Comparison of ENCODE assay signal across 2 cellular contexts in the genomic region with DNA sequence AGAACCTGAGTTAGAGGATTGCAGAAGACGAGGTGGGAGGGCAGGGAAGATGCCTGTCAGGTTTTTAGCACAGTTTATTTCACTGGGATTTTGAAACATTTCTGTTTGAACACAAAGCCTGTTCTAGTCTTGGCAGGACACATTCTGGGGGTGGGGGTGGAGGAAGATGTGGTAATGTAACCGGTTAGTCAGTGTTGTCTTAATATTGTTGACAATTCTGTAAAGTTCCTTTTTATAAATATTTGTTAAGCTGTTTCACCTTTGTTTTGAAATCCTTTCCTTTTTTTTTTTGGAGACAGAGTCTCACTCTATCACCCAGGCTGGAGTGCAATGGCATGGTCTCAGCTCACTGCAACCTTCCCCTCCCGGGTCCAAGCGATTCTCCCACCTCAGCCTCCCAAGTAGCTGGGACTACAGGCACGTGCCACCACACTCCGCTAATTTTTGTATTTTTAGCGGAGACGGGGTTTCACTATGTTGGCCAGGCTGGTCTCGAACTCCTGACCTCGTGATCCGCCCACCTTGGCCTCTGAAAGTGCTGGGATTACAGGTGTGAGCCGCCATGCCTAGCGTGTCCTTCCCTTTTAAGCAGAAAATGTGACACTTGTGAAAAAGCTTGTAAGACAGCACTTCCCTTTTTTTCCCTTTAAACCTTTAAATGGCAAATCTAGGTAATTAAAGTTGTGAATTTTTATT.
TF ChIP-seq lines count a peak whose summit lies in the region.

No MANE protein-coding gene starts in this region.

TF ChIP-seq in K562, 482 proteins besides CTCF, POLR2A, EP300 and RAD21:
- TF ChIP-seq RBM15 (IDR thresholded peaks at IDR 0.05; ENCODE audit: insufficient read depth, low read length) (no peak), RB1 (IDR thresholded peaks at IDR 0.05; ENCODE audit: low read depth) (no peak), ZNF717 (CRISPR knock-in tag; IDR thresholded peaks at IDR 0.05) (no peak), CHD1 (IDR thresholded peaks at IDR 0.05; ENCODE audit: low read length) (no peak), ETS2 (tag; IDR thresholded peaks at IDR 0.05; ENCODE audit: borderline replicate concordance, poor library complexity, severe bottlenecking) (no peak), GABPB2 (CRISPR knock-in tag; conservative IDR thresholded peaks at IDR 0.05) (no peak), SPI1 (IDR thresholded peaks at IDR 0.05; ENCODE audit: borderline replicate concordance, low read depth, low read length) (peak; percentile 88), SNRNP70 (optimal IDR thresholded peaks at IDR 0.05; ENCODE audit: low read depth, low read length) (no peak), NCOR1 (IDR thresholded peaks at IDR 0.05) (no peak), FOXP1 (CRISPR knock-in tag; IDR thresholded peaks at IDR 0.05) (no peak)
- TF ChIP-seq, protein P1, sequence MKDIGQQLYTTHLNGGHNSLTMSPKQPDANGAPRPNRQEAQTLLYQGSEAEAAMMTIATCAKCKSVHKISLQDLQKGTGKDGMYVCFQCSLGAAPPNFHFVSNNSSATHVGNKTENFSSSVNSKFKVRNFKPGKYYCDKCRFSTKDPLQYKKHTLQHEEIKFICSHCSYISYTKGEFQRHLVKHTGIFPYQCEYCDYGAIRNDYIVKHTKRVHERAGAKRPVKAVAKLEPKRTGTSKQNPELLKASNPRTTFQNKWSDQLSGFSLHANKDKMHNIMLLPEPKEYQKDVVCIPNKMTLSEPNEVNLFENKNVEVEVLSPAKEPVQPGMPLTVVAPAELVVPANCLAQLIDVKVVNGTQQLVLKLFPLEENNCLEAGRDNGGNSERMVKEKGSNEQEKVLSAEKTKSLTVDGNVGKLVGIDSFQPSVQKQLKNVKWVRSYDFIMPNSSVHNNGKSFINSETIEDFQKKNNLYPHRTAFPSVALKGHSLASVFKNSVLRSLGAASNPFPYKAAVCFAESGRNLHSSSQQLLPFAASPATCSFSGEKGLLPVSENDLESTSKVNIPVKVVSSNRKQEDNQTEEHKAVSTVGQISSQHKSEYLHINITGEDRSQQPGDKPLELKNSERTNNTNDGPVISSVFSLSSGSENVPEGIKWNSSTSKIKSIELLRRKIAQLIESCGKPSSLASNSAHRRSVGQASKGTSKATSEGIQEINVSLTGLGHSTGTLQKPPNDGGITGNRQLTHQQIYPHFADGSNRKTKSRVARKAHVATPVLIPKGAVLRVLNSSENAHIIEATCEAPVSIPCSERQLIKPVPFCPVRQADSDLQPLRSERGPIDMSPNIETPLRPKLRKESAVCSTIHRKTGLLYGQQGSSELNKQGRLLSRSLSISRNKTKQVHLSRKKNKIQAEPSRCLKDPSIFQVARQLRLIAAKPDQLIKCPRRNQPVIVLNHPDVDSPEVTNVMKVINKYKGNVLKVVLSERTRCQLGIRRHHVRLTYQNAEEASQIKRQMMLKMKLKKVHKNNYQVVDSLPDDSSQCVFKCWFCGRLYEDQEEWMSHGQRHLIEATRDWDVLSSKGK (CRISPR knock-in tag; IDR thresholded peaks at IDR 0.05): no peak
- TF ChIP-seq, protein P2, sequence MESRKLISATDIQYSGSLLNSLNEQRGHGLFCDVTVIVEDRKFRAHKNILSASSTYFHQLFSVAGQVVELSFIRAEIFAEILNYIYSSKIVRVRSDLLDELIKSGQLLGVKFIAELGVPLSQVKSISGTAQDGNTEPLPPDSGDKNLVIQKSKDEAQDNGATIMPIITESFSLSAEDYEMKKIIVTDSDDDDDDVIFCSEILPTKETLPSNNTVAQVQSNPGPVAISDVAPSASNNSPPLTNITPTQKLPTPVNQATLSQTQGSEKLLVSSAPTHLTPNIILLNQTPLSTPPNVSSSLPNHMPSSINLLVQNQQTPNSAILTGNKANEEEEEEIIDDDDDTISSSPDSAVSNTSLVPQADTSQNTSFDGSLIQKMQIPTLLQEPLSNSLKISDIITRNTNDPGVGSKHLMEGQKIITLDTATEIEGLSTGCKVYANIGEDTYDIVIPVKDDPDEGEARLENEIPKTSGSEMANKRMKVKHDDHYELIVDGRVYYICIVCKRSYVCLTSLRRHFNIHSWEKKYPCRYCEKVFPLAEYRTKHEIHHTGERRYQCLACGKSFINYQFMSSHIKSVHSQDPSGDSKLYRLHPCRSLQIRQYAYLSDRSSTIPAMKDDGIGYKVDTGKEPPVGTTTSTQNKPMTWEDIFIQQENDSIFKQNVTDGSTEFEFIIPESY (CRISPR knock-in tag; IDR thresholded peaks at IDR 0.05): peak; percentile 80
- TF ChIP-seq, protein P3, sequence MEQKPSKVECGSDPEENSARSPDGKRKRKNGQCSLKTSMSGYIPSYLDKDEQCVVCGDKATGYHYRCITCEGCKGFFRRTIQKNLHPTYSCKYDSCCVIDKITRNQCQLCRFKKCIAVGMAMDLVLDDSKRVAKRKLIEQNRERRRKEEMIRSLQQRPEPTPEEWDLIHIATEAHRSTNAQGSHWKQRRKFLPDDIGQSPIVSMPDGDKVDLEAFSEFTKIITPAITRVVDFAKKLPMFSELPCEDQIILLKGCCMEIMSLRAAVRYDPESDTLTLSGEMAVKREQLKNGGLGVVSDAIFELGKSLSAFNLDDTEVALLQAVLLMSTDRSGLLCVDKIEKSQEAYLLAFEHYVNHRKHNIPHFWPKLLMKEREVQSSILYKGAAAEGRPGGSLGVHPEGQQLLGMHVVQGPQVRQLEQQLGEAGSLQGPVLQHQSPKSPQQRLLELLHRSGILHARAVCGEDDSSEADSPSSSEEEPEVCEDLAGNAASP (IDR thresholded peaks at IDR 0.05): no peak
- TF ChIP-seq, protein P4, sequence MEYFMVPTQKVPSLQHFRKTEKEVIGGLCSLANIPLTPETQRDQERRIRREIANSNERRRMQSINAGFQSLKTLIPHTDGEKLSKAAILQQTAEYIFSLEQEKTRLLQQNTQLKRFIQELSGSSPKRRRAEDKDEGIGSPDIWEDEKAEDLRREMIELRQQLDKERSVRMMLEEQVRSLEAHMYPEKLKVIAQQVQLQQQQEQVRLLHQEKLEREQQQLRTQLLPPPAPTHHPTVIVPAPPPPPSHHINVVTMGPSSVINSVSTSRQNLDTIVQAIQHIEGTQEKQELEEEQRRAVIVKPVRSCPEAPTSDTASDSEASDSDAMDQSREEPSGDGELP (CRISPR knock-in tag; IDR thresholded peaks at IDR 0.05; ENCODE audit: borderline replicate concordance): no peak
- TF ChIP-seq, protein P5, sequence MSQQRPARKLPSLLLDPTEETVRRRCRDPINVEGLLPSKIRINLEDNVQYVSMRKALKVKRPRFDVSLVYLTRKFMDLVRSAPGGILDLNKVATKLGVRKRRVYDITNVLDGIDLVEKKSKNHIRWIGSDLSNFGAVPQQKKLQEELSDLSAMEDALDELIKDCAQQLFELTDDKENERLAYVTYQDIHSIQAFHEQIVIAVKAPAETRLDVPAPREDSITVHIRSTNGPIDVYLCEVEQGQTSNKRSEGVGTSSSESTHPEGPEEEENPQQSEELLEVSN (IDR thresholded peaks at IDR 0.05; ENCODE audit: borderline replicate concordance in 1 of 2, extremely low read depth in 1 of 2, insufficient read depth in 1 of 2, insufficient read length in 1 of 2, low read depth in 1 of 2, low read length in 1 of 2, poor library complexity in 1 of 2, severe bottlenecking in 1 of 2): no peak
TF ChIP-seq in K562: peak in this region for 2.

TF ChIP-seq in HepG2, 621 proteins besides CTCF, POLR2A, EP300 and RAD21 (continues in another document):
- TF ChIP-seq, protein P6, sequence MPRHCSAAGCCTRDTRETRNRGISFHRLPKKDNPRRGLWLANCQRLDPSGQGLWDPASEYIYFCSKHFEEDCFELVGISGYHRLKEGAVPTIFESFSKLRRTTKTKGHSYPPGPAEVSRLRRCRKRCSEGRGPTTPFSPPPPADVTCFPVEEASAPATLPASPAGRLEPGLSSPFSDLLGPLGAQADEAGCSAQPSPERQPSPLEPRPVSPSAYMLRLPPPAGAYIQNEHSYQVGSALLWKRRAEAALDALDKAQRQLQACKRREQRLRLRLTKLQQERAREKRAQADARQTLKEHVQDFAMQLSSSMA (CRISPR knock-in tag; IDR thresholded peaks at IDR 0.05): no peak
- TF ChIP-seq FIP1L1 (IDR thresholded peaks at IDR 0.05; ENCODE audit: borderline replicate concordance, insufficient read depth, low read depth, low read length) (no peak), FOXA3 (CRISPR knock-in tag; IDR thresholded peaks at IDR 0.05) (peak; percentile 80), ZNF3 (CRISPR knock-in tag; IDR thresholded peaks at IDR 0.05) (peak; percentile 29; the same call in 1 of the 2 replicates), TBL1XR1 (IDR thresholded peaks at IDR 0.05; ENCODE audit: borderline replicate concordance, low read length, partially characterized antibody) (peak; percentile 74), ZBTB38 (CRISPR knock-in tag; IDR thresholded peaks at IDR 0.05) (peak; percentile 50; the same call in 1 of the 2 replicates), GATAD2A (CRISPR knock-in tag; IDR thresholded peaks at IDR 0.05) (peak; percentile 86), ZNF121 (CRISPR knock-in tag; IDR thresholded peaks at IDR 0.05) (0 out of 2 replicates have a peak, but pooled peaks have one; percentile 35), NR2C2 (CRISPR knock-in tag; IDR thresholded peaks at IDR 0.05; ENCODE audit: borderline replicate concordance) (peak; percentile 37; the same call in 1 of the 2 replicates), NCOA2 (CRISPR knock-in tag; IDR thresholded peaks at IDR 0.05) (peak; percentile 62; the same call in 1 of the 2 replicates), SYNCRIP (IDR thresholded peaks at IDR 0.05; ENCODE audit: insufficient read depth, low read depth, low read length) (no peak), MEF2D (CRISPR knock-in tag; IDR thresholded peaks at IDR 0.05) (0 out of 2 replicates have a peak, but pooled peaks have one; percentile 39), ZMYM2 (CRISPR knock-in tag; IDR thresholded peaks at IDR 0.05) (peak; percentile 91), ZNF225 (CRISPR knock-in tag; IDR thresholded peaks at IDR 0.05) (no peak), ZNF552 (CRISPR knock-in tag; IDR thresholded peaks at IDR 0.05; ENCODE audit: borderline replicate concordance) (no peak), NBN (conservative IDR thresholded peaks at IDR 0.05) (no peak), HMG20B (CRISPR knock-in tag; conservative IDR thresholded peaks at IDR 0.05) (0 out of 2 replicates have a peak, but pooled peaks have one; percentile 24), REPIN1 (CRISPR knock-in tag; IDR thresholded peaks at IDR 0.05; ENCODE audit: borderline replicate concordance, low read depth) (no peak), SOX13 (IDR thresholded peaks at IDR 0.05) (0 out of 2 replicates have a peak, but pooled peaks have one; percentile 56), SOX13 (CRISPR knock-in tag; conservative IDR thresholded peaks at IDR 0.05 in 1 of 2, IDR thresholded peaks at IDR 0.05 in 1 of 2) (peak in 1 of 2 experiments; percentile 59; a peak in 1 of 4 replicates), TCF12 (IDR thresholded peaks at IDR 0.05) (no peak), TCF12 (CRISPR knock-in tag; IDR thresholded peaks at IDR 0.05) (peak; percentile 64; the same call in 1 of the 2 replicates), ADNP (CRISPR knock-in tag; IDR thresholded peaks at IDR 0.05) (peak; percentile 66; the same call in 1 of the 2 replicates), ZNF749 (CRISPR knock-in tag; IDR thresholded peaks at IDR 0.05; ENCODE audit: borderline replicate concordance) (no peak), EHMT2 (IDR thresholded peaks at IDR 0.05; ENCODE audit: borderline replicate concordance, low read depth, low read length) (no peak), TCF7 (IDR thresholded peaks at IDR 0.05; ENCODE audit: low read depth) (peak; percentile 41; the same call in 1 of the 2 replicates), SP2 (CRISPR knock-in tag; IDR thresholded peaks at IDR 0.05) (no peak), MED1 (CRISPR knock-in tag; IDR thresholded peaks at IDR 0.05) (peak; percentile 44; the same call in 1 of the 2 replicates), SOX6 (IDR thresholded peaks at IDR 0.05) (no peak), SOX6 (CRISPR knock-in tag; IDR thresholded peaks at IDR 0.05) (peak; percentile 91), SALL1 (CRISPR knock-in tag; IDR thresholded peaks at IDR 0.05) (peak; percentile 48; the same call in 1 of the 2 replicates)
- TF ChIP-seq, protein P7, sequence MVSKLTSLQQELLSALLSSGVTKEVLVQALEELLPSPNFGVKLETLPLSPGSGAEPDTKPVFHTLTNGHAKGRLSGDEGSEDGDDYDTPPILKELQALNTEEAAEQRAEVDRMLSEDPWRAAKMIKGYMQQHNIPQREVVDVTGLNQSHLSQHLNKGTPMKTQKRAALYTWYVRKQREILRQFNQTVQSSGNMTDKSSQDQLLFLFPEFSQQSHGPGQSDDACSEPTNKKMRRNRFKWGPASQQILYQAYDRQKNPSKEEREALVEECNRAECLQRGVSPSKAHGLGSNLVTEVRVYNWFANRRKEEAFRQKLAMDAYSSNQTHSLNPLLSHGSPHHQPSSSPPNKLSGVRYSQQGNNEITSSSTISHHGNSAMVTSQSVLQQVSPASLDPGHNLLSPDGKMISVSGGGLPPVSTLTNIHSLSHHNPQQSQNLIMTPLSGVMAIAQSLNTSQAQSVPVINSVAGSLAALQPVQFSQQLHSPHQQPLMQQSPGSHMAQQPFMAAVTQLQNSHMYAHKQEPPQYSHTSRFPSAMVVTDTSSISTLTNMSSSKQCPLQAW (CRISPR knock-in tag; IDR thresholded peaks at IDR 0.05): 0 out of 2 replicates have a peak, but pooled peaks have one; percentile 12
- TF ChIP-seq, protein P8, sequence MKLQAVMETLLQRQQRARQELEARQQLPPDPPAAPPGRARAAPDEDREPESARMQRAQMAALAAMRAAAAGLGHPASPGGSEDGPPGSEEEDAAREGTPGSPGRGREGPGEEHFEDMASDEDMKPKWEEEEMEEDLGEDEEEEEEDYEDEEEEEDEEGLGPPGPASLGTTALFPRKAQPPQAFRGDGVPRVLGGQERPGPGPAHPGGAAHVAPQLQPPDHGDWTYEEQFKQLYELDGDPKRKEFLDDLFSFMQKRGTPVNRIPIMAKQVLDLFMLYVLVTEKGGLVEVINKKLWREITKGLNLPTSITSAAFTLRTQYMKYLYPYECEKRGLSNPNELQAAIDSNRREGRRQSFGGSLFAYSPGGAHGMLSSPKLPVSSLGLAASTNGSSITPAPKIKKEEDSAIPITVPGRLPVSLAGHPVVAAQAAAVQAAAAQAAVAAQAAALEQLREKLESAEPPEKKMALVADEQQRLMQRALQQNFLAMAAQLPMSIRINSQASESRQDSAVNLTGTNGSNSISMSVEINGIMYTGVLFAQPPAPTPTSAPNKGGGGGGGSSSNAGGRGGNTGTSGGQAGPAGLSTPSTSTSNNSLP (IDR thresholded peaks at IDR 0.05; ENCODE audit: low read depth, low read length): peak; percentile 43; the same call in 1 of the 2 replicates
- TF ChIP-seq, protein P9, sequence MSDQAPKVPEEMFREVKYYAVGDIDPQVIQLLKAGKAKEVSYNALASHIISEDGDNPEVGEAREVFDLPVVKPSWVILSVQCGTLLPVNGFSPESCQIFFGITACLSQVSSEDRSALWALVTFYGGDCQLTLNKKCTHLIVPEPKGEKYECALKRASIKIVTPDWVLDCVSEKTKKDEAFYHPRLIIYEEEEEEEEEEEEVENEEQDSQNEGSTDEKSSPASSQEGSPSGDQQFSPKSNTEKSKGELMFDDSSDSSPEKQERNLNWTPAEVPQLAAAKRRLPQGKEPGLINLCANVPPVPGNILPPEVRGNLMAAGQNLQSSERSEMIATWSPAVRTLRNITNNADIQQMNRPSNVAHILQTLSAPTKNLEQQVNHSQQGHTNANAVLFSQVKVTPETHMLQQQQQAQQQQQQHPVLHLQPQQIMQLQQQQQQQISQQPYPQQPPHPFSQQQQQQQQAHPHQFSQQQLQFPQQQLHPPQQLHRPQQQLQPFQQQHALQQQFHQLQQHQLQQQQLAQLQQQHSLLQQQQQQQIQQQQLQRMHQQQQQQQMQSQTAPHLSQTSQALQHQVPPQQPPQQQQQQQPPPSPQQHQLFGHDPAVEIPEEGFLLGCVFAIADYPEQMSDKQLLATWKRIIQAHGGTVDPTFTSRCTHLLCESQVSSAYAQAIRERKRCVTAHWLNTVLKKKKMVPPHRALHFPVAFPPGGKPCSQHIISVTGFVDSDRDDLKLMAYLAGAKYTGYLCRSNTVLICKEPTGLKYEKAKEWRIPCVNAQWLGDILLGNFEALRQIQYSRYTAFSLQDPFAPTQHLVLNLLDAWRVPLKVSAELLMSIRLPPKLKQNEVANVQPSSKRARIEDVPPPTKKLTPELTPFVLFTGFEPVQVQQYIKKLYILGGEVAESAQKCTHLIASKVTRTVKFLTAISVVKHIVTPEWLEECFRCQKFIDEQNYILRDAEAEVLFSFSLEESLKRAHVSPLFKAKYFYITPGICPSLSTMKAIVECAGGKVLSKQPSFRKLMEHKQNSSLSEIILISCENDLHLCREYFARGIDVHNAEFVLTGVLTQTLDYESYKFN (CRISPR knock-in tag; conservative IDR thresholded peaks at IDR 0.05): peak; percentile 82
